7 cellular contexts compared by ENCODE assay signal in the genomic region with DNA sequence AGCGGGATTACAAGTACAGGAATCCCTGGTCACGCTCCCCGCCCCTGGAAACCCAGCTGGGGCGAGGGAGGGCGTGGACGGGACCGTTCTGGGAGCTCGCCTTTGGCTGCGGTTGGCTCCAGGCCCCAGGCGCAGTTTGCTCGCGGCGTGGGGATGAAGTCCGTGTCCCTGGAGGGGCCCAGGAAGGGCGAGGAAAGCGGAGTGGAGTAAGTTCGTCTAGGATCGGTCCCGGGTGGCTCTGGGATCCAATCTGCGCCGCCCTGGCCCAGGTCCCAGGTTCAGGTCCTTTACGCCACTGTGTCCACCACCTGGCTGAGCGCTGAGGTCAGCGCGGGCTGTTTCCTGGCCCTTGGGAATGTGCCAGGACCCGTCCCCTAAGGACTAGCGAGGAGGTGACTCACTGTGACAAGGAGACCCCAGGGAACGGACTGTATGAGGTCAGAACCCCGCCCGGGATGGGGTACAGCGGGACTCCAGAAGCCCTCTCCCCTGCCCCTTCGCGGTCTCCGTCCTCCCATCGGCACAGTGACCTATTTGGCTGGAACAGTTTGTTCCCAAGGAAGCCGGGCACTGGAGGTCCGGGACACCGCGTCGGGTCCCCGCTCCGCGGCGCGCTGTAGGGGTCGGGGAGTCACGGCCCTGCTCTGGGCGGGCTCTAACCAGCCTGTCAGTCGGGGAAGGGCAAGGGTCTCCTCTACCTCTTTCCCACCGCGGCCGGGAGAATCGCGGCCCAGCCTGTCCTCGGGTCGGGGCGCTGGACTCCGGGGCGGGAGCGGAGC. TPM values are rescaled to one million over a fixed set of nuclear protein-coding genes. Genes with fewer than 3 reads are reported as not detected.
DNase-seq lines count a peak whose midpoint lies in the region; ATAC-seq and TF ChIP-seq lines count a peak whose summit lies in the region.

No MANE protein-coding gene starts in this region.

- H3K4me1 ChIP-seq in osteoblast (ENCODE audit: insufficient read depth, low read length), result peaks cover 46% of the 10 kb centered on the region

- H3K36me3 Mint-ChIP-seq in activated naive CD4-positive, alpha-beta T cell treated with anti-CD3 and anti-CD28 coated beads, Interleukin-2, amount 10 ng/mL, durations not matched to agents 7 days and 5 days, result peaks cover 25% of the 10 kb centered on the region

- no peak overlapping the region for H2AFZ ChIP-seq in osteoblast (ENCODE audit: low read length)

- peaks cover 63% of the 10 kb centered on the region for H3K79me2 ChIP-seq in osteoblast (ENCODE audit: insufficient read depth, low read length)

- H3K27me3 Mint-ChIP-seq in activated naive CD4-positive, alpha-beta T cell treated with anti-CD3 and anti-CD28 coated beads, Interleukin-2, amount 10 ng/mL, durations not matched to agents 7 days and 5 days, result peaks cover 36% of the 10 kb centered on the region

- peaks cover 46% of the 10 kb centered on the region for H4K20me1 ChIP-seq in osteoblast (ENCODE audit: insufficient read depth, low read length)

- peak; percentile 0 for ATAC-seq in GM19324 (IDR thresholded peaks at IDR 0.05; ENCODE audit: low FRiP score, unreplicated experiment)
- no peak for ATAC-seq in GM21529 (IDR thresholded peaks at IDR 0.05; ENCODE audit: unreplicated experiment)

- peak overlapping the region; percentile 87 for H3K4me2 ChIP-seq in osteoblast (ENCODE audit: insufficient read depth, low read length)

- peak overlapping the region; percentile 99 for H3K4me3 ChIP-seq in osteoblast (ENCODE audit: insufficient read depth, low read length)

- TF ChIP-seq CTCF in osteoblast (IDR thresholded peaks at IDR 0.05; ENCODE audit: extremely low read depth, low read depth, low read length), result no peak

- H3K9me3 Mint-ChIP-seq in activated naive CD4-positive, alpha-beta T cell treated with anti-CD3 and anti-CD28 coated beads, Interleukin-2, amount 10 ng/mL, durations not matched to agents 7 days and 5 days, result no peaks in the 10 kb centered on the region

- no peaks in the 10 kb centered on the region for H3K9me3 ChIP-seq in osteoblast (ENCODE audit: low read depth, low read length)

- peaks cover 72% of the 10 kb centered on the region for H3K4me1 Mint-ChIP-seq in activated naive CD4-positive, alpha-beta T cell treated with anti-CD3 and anti-CD28 coated beads, Interleukin-2, amount 10 ng/mL, durations not matched to agents 7 days and 5 days

- CTCF ChIA-PET in activated naive CD4-positive, alpha-beta T cell treated with anti-CD3 and anti-CD28 coated beads, Interleukin-2, amount 10 ng/mL, durations not matched to agents 7 days and 5 days (lab: Charles Lee), result interaction anchor here (0.7 to 3.9 kb wide), 8 partner anchors 11 to 80 kb away, joined by 3 to 20 read pairs (median 4); no protein-coding TSS in a partner anchor

- peak overlapping the region; percentile 95 for H3K4me3 Mint-ChIP-seq in activated naive CD4-positive, alpha-beta T cell treated with anti-CD3 and anti-CD28 coated beads, Interleukin-2, amount 10 ng/mL, durations not matched to agents 7 days and 5 days

- DNase-seq in NCI-H2196 (lab: John Stamatoyannopoulos, UW; ENCODE audit: unreplicated experiment), result peak; percentile 52
- peak; percentile 43 for DNase-seq in activated naive CD4-positive, alpha-beta T cell treated with anti-CD3 and anti-CD28 coated beads, Interleukin-2, amount 10 ng/mL, durations not matched to agents 7 days and 5 days
- peak; percentile 80 for DNase-seq in glomerular visceral epithelial cell (ENCODE audit: extremely low spot score)
- DNase-seq in osteoblast (ENCODE audit: insufficient read length, low spot score, missing footprints), result no peak
- DNase-seq in 8988T, result no peak

- peaks cover 33% of the 10 kb centered on the region for H3K36me3 ChIP-seq in osteoblast (ENCODE audit: insufficient read depth, low read length)

- peak overlapping the region; percentile 93 for H3K27ac ChIP-seq in osteoblast (ENCODE audit: low read depth, low read length)

- no peaks in the 10 kb centered on the region for H3K27me3 ChIP-seq in osteoblast (ENCODE audit: insufficient read depth, low read length)

- peak overlapping the region; percentile 95 for H3K27ac Mint-ChIP-seq in activated naive CD4-positive, alpha-beta T cell treated with anti-CD3 and anti-CD28 coated beads, Interleukin-2, amount 10 ng/mL, durations not matched to agents 7 days and 5 days

RNA-seq across cellular contexts. Expression of gene CDKN1A, which starts 0.7 kb away (rescaled TPM):
- total RNA-seq in osteoblast, result 456 and 461 TPM in 2 replicates

RNA-seq across cellular contexts. Expression of gene RAB44, which starts 18.4 kb away (rescaled TPM):
- under 0.01 and 0.36 TPM in 2 replicates for total RNA-seq in osteoblast

Comparison
In these comparisons a context has a peak if more than half of its experiments do, and no peak if none do; other contexts are left out.
1. DNase-seq: peak in NCI-H2196 (single experiment), activated naive CD4-positive, alpha-beta T cell treated with anti-CD3 and anti-CD28 coated beads, Interleukin-2, amount 10 ng/mL, durations not matched to agents 7 days and 5 days (single experiment) and glomerular visceral epithelial cell (single experiment); none in osteoblast (single experiment) and 8988T (single experiment).